ENCODE assay signal across 8 cellular contexts in the genomic region with DNA sequence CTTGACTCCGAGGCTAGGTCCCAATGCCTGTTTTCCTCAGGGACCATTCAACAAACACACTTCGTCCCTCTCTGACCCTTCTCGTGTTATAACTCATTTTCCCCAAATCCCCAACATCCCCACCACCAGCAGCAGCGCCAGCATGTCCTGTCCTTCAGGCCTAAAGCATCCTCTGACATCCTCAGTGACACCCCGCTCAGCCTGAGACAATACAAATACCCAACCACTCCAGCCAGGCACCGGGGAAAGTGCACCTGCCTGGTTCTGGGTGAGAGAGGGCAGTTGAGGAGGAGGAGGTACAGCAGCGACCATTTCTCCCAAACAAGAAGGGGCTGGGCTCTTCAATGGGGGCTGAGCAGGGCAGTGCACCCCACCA. TPM values are rescaled to one million over a fixed set of nuclear protein-coding genes. Genes with fewer than 3 reads are reported as not detected.
DNase-seq lines count a peak whose midpoint lies in the region; ATAC-seq and TF ChIP-seq lines count a peak whose summit lies in the region.

No MANE protein-coding gene starts in this region.

- peak overlapping the region in 10 of 12 donors; percentile 20 to 59 (median 42) for H3K4me3 ChIP-seq in heart left ventricle
- peak overlapping the region; percentile 28 for H3K4me3 ChIP-seq in astrocyte of the cerebellum (ENCODE audit: low read depth, low read length)
- H3K4me3 ChIP-seq in upper lobe of right lung, result peak overlapping the region; percentile 46

- in situ Hi-C loops in astrocyte of the cerebellum (cut with HindIII; ENCODE audit: low sequenced_read_pairs), result no loop called here

- peak overlapping the region; percentile 64 for H3K4me3 Mint-ChIP-seq in memory B cell

- no peaks in the 10 kb centered on the region for H3K27me3 Mint-ChIP-seq in memory B cell

- no peak for TF ChIP-seq POLR2A in heart left ventricle (IDR thresholded peaks at IDR 0.05)

- 31 to 42% (median 34%) methylated on average over 7 of the region's 7 CpGs for WGBS in heart left ventricle, 4 donors

- H3K36me3 ChIP-seq in heart left ventricle, result no peaks in the 10 kb centered on the region
- H3K36me3 ChIP-seq in upper lobe of right lung, result no peaks in the 10 kb centered on the region

- peak overlapping the region; percentile 95 to 100 (median 99) for H3K27ac ChIP-seq in heart left ventricle
- peak overlapping the region; percentile 95 for H3K27ac ChIP-seq in upper lobe of right lung

- intact Hi-C loops in heart left ventricle (cut with DNase I) (loop anchor here in 1 of 10 donors (10.0 kb wide), 2 partner anchors 309 to 681 kb away; partner anchors contain the start of gene TLCD2), cardiac septum (cut with DNase I) (no loop called here), upper lobe of right lung (cut with DNase I) (no loop called here)

- H3K4me1 Mint-ChIP-seq in memory B cell, result peaks cover 50% of the 10 kb centered on the region

- H3K27ac Mint-ChIP-seq in memory B cell, result peak overlapping the region; percentile 35

- H3K9me3 ChIP-seq in heart left ventricle (no peaks in the 10 kb centered on the region), upper lobe of right lung (no peaks in the 10 kb centered on the region)

- DNase-seq in heart left ventricle (no peak), cardiac septum (ENCODE audit: low spot score) (no peak), astrocyte of the cerebellum (ENCODE audit: low read depth) (no peak), memory B cell (ENCODE audit: low spot score in 2 of 2) (no peak), upper lobe of right lung (peak; percentile 63)
- no peak for DNase-seq in activated CD4-positive, CD25-positive, alpha-beta regulatory T cell (lab: John Stamatoyannopoulos, UW)

- H3K36me3 Mint-ChIP-seq in memory B cell, result no peaks in the 10 kb centered on the region

- H3K27me3 ChIP-seq in heart left ventricle (no peaks in the 10 kb centered on the region), upper lobe of right lung (no peaks in the 10 kb centered on the region)

- ATAC-seq in heart left ventricle, result no peak
- ATAC-seq in memory B cell (ENCODE audit: low read depth), result no peak
- no peak for ATAC-seq in upper lobe of right lung
- ATAC-seq in GM18870 (IDR thresholded peaks at IDR 0.05; ENCODE audit: unreplicated experiment), result no peak
- ATAC-seq in GM18511 (IDR thresholded peaks at IDR 0.05; ENCODE audit: unreplicated experiment), result no peak

- H3K4me1 ChIP-seq in heart left ventricle (peaks cover 34 to 73% (median 64%) of the 10 kb centered on the region in 12 donors), upper lobe of right lung (peaks cover 55% of the 10 kb centered on the region)

- H3K9me3 Mint-ChIP-seq in memory B cell, result no peaks in the 10 kb centered on the region

- no peak for TF ChIP-seq CTCF in heart left ventricle (IDR thresholded peaks at IDR 0.05)
- TF ChIP-seq CTCF in astrocyte of the cerebellum (IDR thresholded peaks at IDR 0.05; ENCODE audit: low read depth, low read length, missing control alignments), result no peak
- TF ChIP-seq CTCF in upper lobe of right lung (IDR thresholded peaks at IDR 0.05), result no peak

RNA-seq across cellular contexts. Expression of gene MNT, which starts 4.7 kb away (rescaled TPM):
- total RNA-seq in heart left ventricle (10 to 100 TPM in 4 of 9 donors, 1 to 10 TPM in 5; 4.1 to 20.4 (median 9.8) TPM), cardiac septum (12.9 TPM), upper lobe of right lung (32.7 TPM)
- polyA plus RNA-seq in heart left ventricle, result 10 to 100 TPM in 1 of 2 donors, 1 to 10 TPM in 1; 7.2 to 10.3 TPM

RNA-seq across cellular contexts. Expression of gene SGSM2, which starts 58.9 kb away (rescaled TPM):
- total RNA-seq in heart left ventricle (10 to 100 TPM; 17.0 to 33.8 (median 22.3) TPM), cardiac septum (35.5 TPM), upper lobe of right lung (55.0 TPM)
- 10 to 100 TPM; 19.3 to 35.1 TPM for polyA plus RNA-seq in heart left ventricle

RNA-seq across cellular contexts. Expression of gene TSR1, which starts 59.9 kb away (rescaled TPM):
- total RNA-seq in heart left ventricle, result 10 to 100 TPM; 19.4 to 35.8 (median 22.3) TPM
- 10 to 100 TPM; 12.0 to 26.4 TPM for polyA plus RNA-seq in heart left ventricle
- 23.0 TPM for total RNA-seq in cardiac septum
- 17.7 TPM for total RNA-seq in upper lobe of right lung
